In genomic region chr22:35961480-35961902, GRCh38 we compare ENCODE assay signal across 8 cellular contexts.
A peak's percentile ranks its signal among the peaks of the same experiment; 100 is the strongest.
DNase-seq lines count a peak whose midpoint lies in the region; ATAC-seq, FAIRE-seq and TF ChIP-seq lines count a peak whose summit lies in the region.

No MANE protein-coding gene starts in this region.

- no peak for TF ChIP-seq CTCF in bronchial epithelial cell (IDR thresholded peaks at IDR 0.05; ENCODE audit: insufficient read depth, low read length, severe bottlenecking)

- no peak overlapping the region for H3K4me3 ChIP-seq in bronchial epithelial cell (ENCODE audit: low read depth, low read length)
- peak overlapping the region in 1 of 5 donors; percentile 2 for H3K4me3 ChIP-seq in subcutaneous abdominal adipose tissue (ENCODE audit: low read depth in 1 of 5, low read length in 5 of 5)

- no peak for TF ChIP-seq EP300 in Ishikawa (IDR thresholded peaks at IDR 0.05; ENCODE audit: borderline replicate concordance)

- no peak for ATAC-seq in GM18519 (IDR thresholded peaks at IDR 0.05; ENCODE audit: low FRiP score, unreplicated experiment)
- ATAC-seq in HG03354 (IDR thresholded peaks at IDR 0.05; ENCODE audit: poor library complexity, severe bottlenecking, unreplicated experiment): no peak
- no peak for ATAC-seq in GM21447 (IDR thresholded peaks at IDR 0.05; ENCODE audit: unreplicated experiment)

- H3K9me3 ChIP-seq in subcutaneous abdominal adipose tissue (ENCODE audit: control insufficient read depth in 5 of 5, low read length in 5 of 5): no peaks in the 10 kb centered on the region

- H3K4me1 ChIP-seq in subcutaneous abdominal adipose tissue (ENCODE audit: control insufficient read depth in 5 of 5, insufficient read depth in 5 of 5, low read length in 5 of 5): peaks cover 0 to 35% (median 5%) of the 10 kb centered on the region in 5 donors

- H3K27ac ChIP-seq in subcutaneous abdominal adipose tissue (ENCODE audit: low read depth, low read length): peak overlapping the region; percentile 42

- DNase-seq in bronchial epithelial cell (ENCODE audit: low read depth): peak; percentile 45
- DNase-seq in inferior parietal cortex (ENCODE audit: extremely low spot score): peak; percentile 57
- no peak for DNase-seq in Kasumi-1 (lab: John Stamatoyannopoulos, UW)

- no peaks in the 10 kb centered on the region for H3K36me3 ChIP-seq in bronchial epithelial cell (ENCODE audit: control insufficient read depth, insufficient read depth, low read length)
- no peaks in the 10 kb centered on the region for H3K36me3 ChIP-seq in subcutaneous abdominal adipose tissue (ENCODE audit: control insufficient read depth in 5 of 5, insufficient read depth in 5 of 5, low read length in 5 of 5)

- no peak for FAIRE-seq in bronchial epithelial cell (lab: Jason Lieb, UNC)

- H3K9ac ChIP-seq in subcutaneous abdominal adipose tissue (ENCODE audit: low read length in 5 of 5): no peak overlapping the region

- no peaks in the 10 kb centered on the region for H3K27me3 ChIP-seq in bronchial epithelial cell (ENCODE audit: control insufficient read depth, insufficient read depth, low read length)
- H3K27me3 ChIP-seq in subcutaneous abdominal adipose tissue (ENCODE audit: control insufficient read depth in 5 of 5, insufficient read depth in 4 of 5, low read length in 5 of 5): no peaks in the 10 kb centered on the region

- TF ChIP-seq RAD21 in Ishikawa (IDR thresholded peaks at IDR 0.05; ENCODE audit: low read depth): no peak

TF ChIP-seq in Ishikawa, 13 proteins besides CTCF, POLR2A, EP300 and RAD21:
- peak; percentile 59 for TF ChIP-seq TEAD4 (IDR thresholded peaks at IDR 0.05)
- TF ChIP-seq, protein P1, sequence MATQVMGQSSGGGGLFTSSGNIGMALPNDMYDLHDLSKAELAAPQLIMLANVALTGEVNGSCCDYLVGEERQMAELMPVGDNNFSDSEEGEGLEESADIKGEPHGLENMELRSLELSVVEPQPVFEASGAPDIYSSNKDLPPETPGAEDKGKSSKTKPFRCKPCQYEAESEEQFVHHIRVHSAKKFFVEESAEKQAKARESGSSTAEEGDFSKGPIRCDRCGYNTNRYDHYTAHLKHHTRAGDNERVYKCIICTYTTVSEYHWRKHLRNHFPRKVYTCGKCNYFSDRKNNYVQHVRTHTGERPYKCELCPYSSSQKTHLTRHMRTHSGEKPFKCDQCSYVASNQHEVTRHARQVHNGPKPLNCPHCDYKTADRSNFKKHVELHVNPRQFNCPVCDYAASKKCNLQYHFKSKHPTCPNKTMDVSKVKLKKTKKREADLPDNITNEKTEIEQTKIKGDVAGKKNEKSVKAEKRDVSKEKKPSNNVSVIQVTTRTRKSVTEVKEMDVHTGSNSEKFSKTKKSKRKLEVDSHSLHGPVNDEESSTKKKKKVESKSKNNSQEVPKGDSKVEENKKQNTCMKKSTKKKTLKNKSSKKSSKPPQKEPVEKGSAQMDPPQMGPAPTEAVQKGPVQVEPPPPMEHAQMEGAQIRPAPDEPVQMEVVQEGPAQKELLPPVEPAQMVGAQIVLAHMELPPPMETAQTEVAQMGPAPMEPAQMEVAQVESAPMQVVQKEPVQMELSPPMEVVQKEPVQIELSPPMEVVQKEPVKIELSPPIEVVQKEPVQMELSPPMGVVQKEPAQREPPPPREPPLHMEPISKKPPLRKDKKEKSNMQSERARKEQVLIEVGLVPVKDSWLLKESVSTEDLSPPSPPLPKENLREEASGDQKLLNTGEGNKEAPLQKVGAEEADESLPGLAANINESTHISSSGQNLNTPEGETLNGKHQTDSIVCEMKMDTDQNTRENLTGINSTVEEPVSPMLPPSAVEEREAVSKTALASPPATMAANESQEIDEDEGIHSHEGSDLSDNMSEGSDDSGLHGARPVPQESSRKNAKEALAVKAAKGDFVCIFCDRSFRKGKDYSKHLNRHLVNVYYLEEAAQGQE (IDR thresholded peaks at IDR 0.05; ENCODE audit: low read depth): no peak

Comparison
In these comparisons a context has a peak if more than half of its experiments do, and no peak if none do; other contexts are left out.
1. DNase-seq: peak in bronchial epithelial cell (single experiment) and inferior parietal cortex (single experiment); none in Kasumi-1 (0 of 2).